In genomic region chr21:33931052-33931798, GRCh38 we compare ENCODE assay signal across 8 cellular contexts. TPM values are rescaled to one million over a fixed set of nuclear protein-coding genes. Genes with fewer than 3 reads are reported as not detected.
DNase-seq lines count a peak whose midpoint lies in the region; ATAC-seq and TF ChIP-seq lines count a peak whose summit lies in the region.
"Not testable (repeated sequence)": the region's sequence is repeated elsewhere in the genome, so short reads cannot be mapped to it uniquely, and the experiment has no call there.

No MANE protein-coding gene starts in this region.

- ATAC-seq in heart right ventricle: peak in 1 of 8 donors; percentile 30

- H3K27me3 Mint-ChIP-seq in CD4-positive, alpha-beta memory T cell; nephron (ENCODE audit: low read depth): not testable (repeated sequence)

- 80 to 90% methylated on average over 6 to 7 of the region's 34 CpGs for WGBS in heart right ventricle, 2 donors

- H3K36me3 ChIP-seq in CD4-positive, alpha-beta memory T cell (ENCODE audit: insufficient read depth, low read length); SJCRH30; breast epithelium; heart right ventricle: not testable (repeated sequence)

- not testable (repeated sequence) for H3K9me3 Mint-ChIP-seq in CD4-positive, alpha-beta memory T cell; nephron

- intact Hi-C loops in CD4-positive, alpha-beta memory T cell (cut with micrococcal nuclease): loop anchor here (2.0 kb wide), 1 partner anchor 16 kb away; the partner anchor contains the start of gene ATP5PO
- intact Hi-C loops in breast epithelium (cut with DNase I; ENCODE audit: low total_unique reads): loop anchor here (10.0 kb wide), 1 partner anchor 164 kb away; no protein-coding TSS in a partner anchor
- intact Hi-C loops in heart right ventricle (cut with DNase I): loop anchor here in 4 of 10 donors (5.0 to 10.0 kb wide), 4 partner anchors 131 to 411 kb away; partner anchors contain the start of genes MRPS6 (in 1 of the 4) and SLC5A3 (in 1 of the 4)

- H3K4me3 ChIP-seq in CD4-positive, alpha-beta memory T cell (ENCODE audit: low read length in 2 of 2): peak overlapping the region; percentile 53 to 69
- H3K4me3 ChIP-seq in SJCRH30: peak overlapping the region; percentile 15
- H3K4me3 ChIP-seq in breast epithelium: peak overlapping the region; percentile 44 to 63 (median 45)
- peak overlapping the region in 9 of 10 donors; percentile 16 to 57 (median 45) for H3K4me3 ChIP-seq in heart right ventricle

- H3K36me3 Mint-ChIP-seq in CD4-positive, alpha-beta memory T cell: peaks cover 7 to 22% of the 10 kb centered on the region in 2 donors
- peaks cover 11% of the 10 kb centered on the region for H3K36me3 Mint-ChIP-seq in nephron (ENCODE audit: low read depth)

- POLR2A ChIA-PET in CD4-positive, alpha-beta memory T cell (lab: Charles Lee; ENCODE audit: partially characterized antibody): interaction anchor here (1.0 to 13.4 kb wide), 11 partner anchors 7 to 417 kb away, joined by 3 to 938 read pairs (median 6); partner anchors contain the start of genes MRPS6 and SLC5A3

- H3K27me3 ChIP-seq in CD4-positive, alpha-beta memory T cell (ENCODE audit: insufficient read depth, low read length); SJCRH30; breast epithelium; heart right ventricle: not testable (repeated sequence)

- H3K4me3 Mint-ChIP-seq in CD4-positive, alpha-beta memory T cell: peak overlapping the region; percentile 94 to 99 (median 99)
- H3K4me3 Mint-ChIP-seq in nephron: peak overlapping the region; percentile 95 to 99 (median 97)

- H3K4me1 Mint-ChIP-seq in CD4-positive, alpha-beta memory T cell: peaks cover 17 to 48% (median 30%) of the 10 kb centered on the region in 4 donors
- H3K4me1 Mint-ChIP-seq in nephron: peaks cover 19% of the 10 kb centered on the region

- H3K4me1 ChIP-seq in CD4-positive, alpha-beta memory T cell (ENCODE audit: insufficient read depth, low read length): peaks cover 42% of the 10 kb centered on the region
- not testable (repeated sequence) for H3K4me1 ChIP-seq in SJCRH30, breast epithelium
- H3K4me1 ChIP-seq in heart right ventricle: peaks cover 0 to 14% (median 6%) of the 10 kb centered on the region in 9 donors

- H3K27ac ChIP-seq in CD4-positive, alpha-beta memory T cell (ENCODE audit: low read depth, low read length): peak overlapping the region; percentile 88
- H3K27ac ChIP-seq in SJCRH30: not testable (repeated sequence)
- H3K27ac ChIP-seq in breast epithelium (peak overlapping the region in 1 of 2 donors; percentile 48), heart right ventricle (peak overlapping the region in 5 of 10 donors; percentile 17 to 90 (median 48))

- TF ChIP-seq CTCF in breast epithelium (IDR thresholded peaks at IDR 0.05); heart right ventricle (IDR thresholded peaks at IDR 0.05); nephron (IDR thresholded peaks at IDR 0.05; ENCODE audit: unreplicated experiment in 3 of 3): not testable (repeated sequence)

- not testable (repeated sequence) for TF ChIP-seq POLR2A in breast epithelium (IDR thresholded peaks at IDR 0.05)

- CTCF ChIA-PET in CD4-positive, alpha-beta memory T cell (lab: Charles Lee; ENCODE audit: partially characterized antibody): interaction anchor here (0.9 to 12.9 kb wide), 7 partner anchors 7 to 416 kb away, joined by 3 to 123 read pairs (median 5); no protein-coding TSS in a partner anchor

- peak overlapping the region; percentile 95 to 100 (median 99) for H3K27ac Mint-ChIP-seq in CD4-positive, alpha-beta memory T cell
- peak overlapping the region; percentile 99 for H3K27ac Mint-ChIP-seq in nephron

- not testable (repeated sequence) for H3K9me3 ChIP-seq in CD4-positive, alpha-beta memory T cell (ENCODE audit: control insufficient read depth in 1 of 2, low read length in 2 of 2); SJCRH30 (replicated peaks); breast epithelium; heart right ventricle

- DNase-seq in CD4-positive, alpha-beta memory T cell: peak; percentile 77 to 95 (median 82)
- peak; percentile 32 for DNase-seq in NCI-H1105 treated with DMSO at 0.1 percent for 48 hours (lab: John Stamatoyannopoulos, UW)
- DNase-seq in SJCRH30; breast epithelium (ENCODE audit: low spot score in 2 of 2); heart right ventricle: not testable (repeated sequence)
- DNase-seq in activated CD8-positive, alpha-beta memory T cell treated with anti-CD3 and anti-CD28 coated beads for 4 hours (ENCODE audit: low read depth in 2 of 2): peak; percentile 39 to 54
- peak; percentile 54 to 60 for DNase-seq in stimulated activated CD8-positive, alpha-beta memory T cell treated with anti-CD3 and anti-CD28 coated beads, Interleukin-7, amount 100 ng/mL, for 4 hours (ENCODE audit: low read depth in 2 of 2)

RNA-seq across cellular contexts. Expression of gene ATP5PO, which starts 15.6 kb away (rescaled TPM):
- total RNA-seq in CD4-positive, alpha-beta memory T cell: 100 to 1,000 TPM; 126 to 143 TPM
- 100 to 1,000 TPM; 318 to 472 TPM for polyA plus RNA-seq in CD4-positive, alpha-beta memory T cell
- 307 and 349 TPM in 2 replicates for total RNA-seq in SJCRH30 (2014; rRNA removed; shearing (Covaris generic))
- total RNA-seq in breast epithelium (100 to 1,000 TPM; 161 to 234 (median 170) TPM), heart right ventricle (100 to 1,000 TPM; 551 to 977 (median 851) TPM)
- polyA plus RNA-seq in heart right ventricle: 1,000 to 10,000 TPM in 1 of 2 donors, 100 to 1,000 TPM in 1; 893 to 1,557 TPM
